Comparison of ENCODE assay signal across 39 cellular contexts in the genomic region with DNA sequence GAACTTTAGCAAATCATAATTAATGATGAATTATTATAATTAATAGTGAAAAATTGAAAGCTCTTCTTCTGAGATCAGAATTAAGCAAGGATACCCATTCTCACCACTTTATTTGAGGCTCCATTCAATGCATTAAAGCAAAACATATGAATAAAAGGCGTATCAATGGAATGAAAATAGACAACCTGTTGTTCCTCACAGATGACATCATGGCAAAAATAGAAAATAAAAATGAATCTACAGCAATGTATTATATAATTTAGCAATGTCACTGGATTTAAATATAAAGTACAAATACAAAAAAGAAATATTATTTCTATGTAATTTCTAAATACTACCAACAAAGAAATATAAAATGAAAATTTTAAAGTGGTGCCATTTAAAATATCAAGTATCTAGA.
"Had no signal": no experiment of that assay in that cellular context is flagged by ENCODE, and none has a peak within 500 bp of the region (broad histone marks: within the 10 kb centered on the region; RNA-seq: fewer than 3 reads in every experiment).

No MANE protein-coding gene starts in this region.

- ATAC-seq: activated naive CD4-positive, alpha-beta T cell treated with anti-CD3 and anti-CD28 coated beads, Interleukin-2, amount 50 U/mL, for 72 hours; activated naive CD8-positive, alpha-beta T cell treated with anti-CD3 and anti-CD28 coated beads, Interleukin-2, amount 50 U/mL, for 24 hours; activated T-cell treated with anti-CD3 and anti-CD28 coated beads, Interleukin-2, amount 50 U/mL, for 4 hours; activated T-cell treated with anti-CD3 and anti-CD28 coated beads, Interleukin-2, amount 50 U/mL, for 72 hours; activated T-helper 17 cell treated with anti-CD3 and anti-CD28 coated beads, Interleukin-2, amount 50 U/mL, for 72 hours; body of pancreas had no signal

- H3K27me3 Mint-ChIP-seq: activated naive CD4-positive, alpha-beta T cell treated with anti-CD3 and anti-CD28 coated beads, Interleukin-2, amount 50 U/mL, for 24 hours had no signal

- H3K27ac ChIP-seq: adrenal gland, ascending aorta, body of pancreas, brain microvascular endothelial cell, breast epithelium, cardiac muscle cell had no signal

- DNase-seq: activated effector memory CD4-positive, alpha-beta T cell treated with anti-CD3 and anti-CD28 coated beads, Interleukin-2, amount 50 U/mL, for 16 hours; activated effector memory CD4-positive, alpha-beta T cell treated with Interleukin-2 at 50 U/mL for 16 hours; activated gamma-delta T cell; activated gamma-delta T cell treated with Interleukin-2 at 50 U/mL for 16 hours; activated naive CD4-positive, alpha-beta T cell; activated naive CD4-positive, alpha-beta T cell treated with anti-CD3 and anti-CD28 coated beads for 36 hours; activated naive CD4-positive, alpha-beta T cell treated with anti-CD3 and anti-CD28 coated beads, Interleukin-2, amount 10 ng/mL, durations not matched to agents 7 days and 5 days; activated naive CD4-positive, alpha-beta T cell treated with anti-CD3 and anti-CD28 coated beads, Interleukin-2, amount 50 U/mL, for 16 hours; activated naive CD4-positive, alpha-beta T cell treated with Interleukin-2 at 50 U/mL for 16 hours; activated naive CD8-positive, alpha-beta T cell treated with anti-CD3 and anti-CD28 coated beads for 36 hours; activated naive CD8-positive, alpha-beta T cell treated with anti-CD3 and anti-CD28 coated beads, Interleukin-2, amount 10 ng/mL, durations not matched to agents 7 days and 5 days; activated naive CD8-positive, alpha-beta T cell treated with anti-CD3 and anti-CD28 coated beads, Interleukin-2, amount 50 U/mL, for 24 hours; activated T-cell treated with anti-CD3 and anti-CD28 coated beads, Interleukin-2, amount 50 U/mL, for 24 hours; activated T-cell treated with anti-CD3 and anti-CD28 coated beads, Interleukin-2, amount 50 U/mL, for 4 hours; activated T-cell treated with anti-CD3 and anti-CD28 coated beads, Interleukin-2, amount 50 U/mL, for 48 hours; activated T-cell treated with anti-CD3 and anti-CD28 coated beads, Interleukin-2, amount 50 U/mL, for 72 hours; adrenal gland; amniotic stem cell; amygdala; anterior cingulate cortex; aorta; body of pancreas; brain microvascular endothelial cell; caudate nucleus; central memory CD4-positive, alpha-beta T cell; cerebellar nuclear complex had no signal

- H3K9me3 ChIP-seq: adrenal gland, ascending aorta, body of pancreas, breast epithelium had no signal

- H3K27me3 ChIP-seq: ascending aorta, body of pancreas, brain microvascular endothelial cell, breast epithelium, cardiac muscle cell had no signal

- H3K9me3 Mint-ChIP-seq: activated naive CD4-positive, alpha-beta T cell treated with anti-CD3 and anti-CD28 coated beads for 36 hours; activated naive CD4-positive, alpha-beta T cell treated with anti-CD3 and anti-CD28 coated beads, Interleukin-2, amount 10 ng/mL, durations not matched to agents 7 days and 5 days; activated naive CD4-positive, alpha-beta T cell treated with anti-CD3 and anti-CD28 coated beads, Interleukin-2, amount 50 U/mL, for 24 hours; activated naive CD4-positive, alpha-beta T cell treated with anti-CD3 and anti-CD28 coated beads, Interleukin-2, amount 50 U/mL, for 72 hours; activated naive CD8-positive, alpha-beta T cell treated with anti-CD3 and anti-CD28 coated beads for 36 hours; activated naive CD8-positive, alpha-beta T cell treated with anti-CD3 and anti-CD28 coated beads, Interleukin-2, amount 50 U/mL, for 24 hours; activated T-cell treated with anti-CD3 and anti-CD28 coated beads, Interleukin-2, amount 50 U/mL, for 4 hours; activated T-cell treated with anti-CD3 and anti-CD28 coated beads, Interleukin-2, amount 50 U/mL, for 72 hours; central memory CD8-positive, alpha-beta T cell had no signal

- H3K4me1 ChIP-seq: adrenal gland, ascending aorta, body of pancreas, breast epithelium had no signal

- H3K4me3 Mint-ChIP-seq: activated naive CD4-positive, alpha-beta T cell treated with anti-CD3 and anti-CD28 coated beads for 36 hours; activated naive CD4-positive, alpha-beta T cell treated with anti-CD3 and anti-CD28 coated beads, Interleukin-2, amount 10 ng/mL, durations not matched to agents 7 days and 5 days; activated naive CD4-positive, alpha-beta T cell treated with anti-CD3 and anti-CD28 coated beads, Interleukin-2, amount 50 U/mL, for 24 hours; activated naive CD8-positive, alpha-beta T cell; activated naive CD8-positive, alpha-beta T cell treated with anti-CD3 and anti-CD28 coated beads for 36 hours; activated naive CD8-positive, alpha-beta T cell treated with anti-CD3 and anti-CD28 coated beads, Interleukin-2, amount 10 ng/mL, durations not matched to agents 7 days and 5 days; activated naive CD8-positive, alpha-beta T cell treated with anti-CD3 and anti-CD28 coated beads, Interleukin-2, amount 50 U/mL, for 24 hours; activated T-cell treated with anti-CD3 and anti-CD28 coated beads, Interleukin-2, amount 50 U/mL, for 24 hours; activated T-cell treated with anti-CD3 and anti-CD28 coated beads, Interleukin-2, amount 50 U/mL, for 4 hours; activated T-cell treated with anti-CD3 and anti-CD28 coated beads, Interleukin-2, amount 50 U/mL, for 72 hours; activated T-helper 1 cell treated with anti-CD3 and anti-CD28 coated beads, Interleukin-12 subunit alpha, Interleukin-12 subunit beta, Interleukin-2, Interleukin-4 antibody, amounts not matched to agents 30 ng/mL and 10 ng/mL and 1 ng/mL, durations not matched to agents 14 hours and 24 hours and 36 hours; activated T-helper 17 cell treated with anti-CD3 and anti-CD28 coated beads, Interleukin-2, amount 50 U/mL, for 72 hours; brain; central memory CD8-positive, alpha-beta T cell had no signal

- FAIRE-seq: astrocyte, bronchial epithelial cell had no signal

- H3K4me3 ChIP-seq: adrenal gland, ascending aorta, body of pancreas, breast epithelium, cardiac muscle cell had no signal

- H3K4me1 Mint-ChIP-seq: activated naive CD4-positive, alpha-beta T cell treated with anti-CD3 and anti-CD28 coated beads, Interleukin-2, amount 10 ng/mL, durations not matched to agents 7 days and 5 days; activated naive CD4-positive, alpha-beta T cell treated with anti-CD3 and anti-CD28 coated beads, Interleukin-2, amount 50 U/mL, for 24 hours; activated naive CD8-positive, alpha-beta T cell treated with anti-CD3 and anti-CD28 coated beads for 36 hours; activated naive CD8-positive, alpha-beta T cell treated with anti-CD3 and anti-CD28 coated beads, Interleukin-2, amount 10 ng/mL, durations not matched to agents 7 days and 5 days; activated naive CD8-positive, alpha-beta T cell treated with anti-CD3 and anti-CD28 coated beads, Interleukin-2, amount 50 U/mL, for 24 hours; activated T-helper 17 cell treated with anti-CD3 and anti-CD28 coated beads, Interleukin-2, amount 50 U/mL, for 72 hours; brain; central memory CD8-positive, alpha-beta T cell had no signal

- H3K36me3 ChIP-seq: adrenal gland, ascending aorta, brain microvascular endothelial cell, breast epithelium, cardiac muscle cell had no signal

- H3K36me3 Mint-ChIP-seq: activated naive CD4-positive, alpha-beta T cell treated with anti-CD3 and anti-CD28 coated beads, Interleukin-2, amount 10 ng/mL, durations not matched to agents 7 days and 5 days; activated naive CD4-positive, alpha-beta T cell treated with anti-CD3 and anti-CD28 coated beads, Interleukin-2, amount 50 U/mL, for 24 hours; activated naive CD8-positive, alpha-beta T cell; activated naive CD8-positive, alpha-beta T cell treated with anti-CD3 and anti-CD28 coated beads for 36 hours; activated naive CD8-positive, alpha-beta T cell treated with anti-CD3 and anti-CD28 coated beads, Interleukin-2, amount 10 ng/mL, durations not matched to agents 7 days and 5 days; brain had no signal

- H3K27ac Mint-ChIP-seq: activated naive CD4-positive, alpha-beta T cell treated with anti-CD3 and anti-CD28 coated beads for 36 hours; activated naive CD4-positive, alpha-beta T cell treated with anti-CD3 and anti-CD28 coated beads, Interleukin-2, amount 10 ng/mL, durations not matched to agents 7 days and 5 days; activated naive CD4-positive, alpha-beta T cell treated with anti-CD3 and anti-CD28 coated beads, Interleukin-2, amount 50 U/mL, for 24 hours; activated naive CD4-positive, alpha-beta T cell treated with anti-CD3 and anti-CD28 coated beads, Interleukin-2, amount 50 U/mL, for 72 hours; activated naive CD8-positive, alpha-beta T cell; activated naive CD8-positive, alpha-beta T cell treated with anti-CD3 and anti-CD28 coated beads for 36 hours; activated naive CD8-positive, alpha-beta T cell treated with anti-CD3 and anti-CD28 coated beads, Interleukin-2, amount 10 ng/mL, durations not matched to agents 7 days and 5 days; activated naive CD8-positive, alpha-beta T cell treated with anti-CD3 and anti-CD28 coated beads, Interleukin-2, amount 50 U/mL, for 24 hours; activated T-cell treated with anti-CD3 and anti-CD28 coated beads, Interleukin-2, amount 50 U/mL, for 24 hours; activated T-cell treated with anti-CD3 and anti-CD28 coated beads, Interleukin-2, amount 50 U/mL, for 72 hours; activated T-helper 1 cell treated with anti-CD3 and anti-CD28 coated beads, Interleukin-12 subunit alpha, Interleukin-12 subunit beta, Interleukin-2, Interleukin-4 antibody, amounts not matched to agents 30 ng/mL and 10 ng/mL and 1 ng/mL, durations not matched to agents 14 hours and 24 hours and 36 hours; activated T-helper 17 cell treated with anti-CD3 and anti-CD28 coated beads, Interleukin-2, amount 50 U/mL, for 72 hours; activated T-helper 2 cell treated with anti-CD3 and anti-CD28 coated beads, Interferon-gamma antibody, Interleukin-2, Interleukin-4, amounts not matched to agents 10 μg/mL and 5 μg/mL and 100 μg/mL, durations not matched to agents 14 hours and 24 hours and 36 hours; brain had no signal
